In the genomic region with DNA sequence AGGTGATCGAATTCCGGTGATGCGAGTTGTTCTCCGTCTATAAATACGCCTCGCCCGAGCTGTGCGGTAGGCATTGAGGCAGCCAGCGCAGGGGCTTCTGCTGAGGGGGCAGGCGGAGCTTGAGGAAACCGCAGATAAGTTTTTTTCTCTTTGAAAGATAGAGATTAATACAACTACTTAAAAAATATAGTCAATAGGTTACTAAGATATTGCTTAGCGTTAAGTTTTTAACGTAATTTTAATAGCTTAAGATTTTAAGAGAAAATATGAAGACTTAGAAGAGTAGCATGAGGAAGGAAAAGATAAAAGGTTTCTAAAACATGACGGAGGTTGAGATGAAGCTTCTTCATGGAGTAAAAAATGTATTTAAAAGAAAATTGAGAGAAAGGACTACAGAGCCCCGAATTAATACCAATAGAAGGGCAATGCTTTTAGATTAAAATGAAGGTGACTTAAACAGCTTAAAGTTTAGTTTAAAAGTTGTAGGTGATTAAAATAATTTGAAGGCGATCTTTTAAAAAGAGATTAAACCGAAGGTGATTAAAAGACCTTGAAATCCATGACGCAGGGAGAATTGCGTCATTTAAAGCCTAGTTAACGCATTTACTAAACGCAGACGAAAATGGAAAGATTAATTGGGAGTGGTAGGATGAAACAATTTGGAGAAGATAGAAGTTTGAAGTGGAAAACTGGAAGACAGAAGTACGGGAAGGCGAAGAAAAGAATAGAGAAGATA, we compare ENCODE assay signal across 1 cellular context.
A peak's percentile ranks its signal among the peaks of the same experiment; 100 is the strongest.
TF ChIP-seq lines count a peak whose summit lies in the region.

A gene (plus strand): TSS at position 69 of the 736 bp plus-strand sequence.

TF ChIP-seq in WTC11, 78 proteins besides CTCF, POLR2A, EP300 and RAD21 (continued from another document):
- TF ChIP-seq, protein P1, sequence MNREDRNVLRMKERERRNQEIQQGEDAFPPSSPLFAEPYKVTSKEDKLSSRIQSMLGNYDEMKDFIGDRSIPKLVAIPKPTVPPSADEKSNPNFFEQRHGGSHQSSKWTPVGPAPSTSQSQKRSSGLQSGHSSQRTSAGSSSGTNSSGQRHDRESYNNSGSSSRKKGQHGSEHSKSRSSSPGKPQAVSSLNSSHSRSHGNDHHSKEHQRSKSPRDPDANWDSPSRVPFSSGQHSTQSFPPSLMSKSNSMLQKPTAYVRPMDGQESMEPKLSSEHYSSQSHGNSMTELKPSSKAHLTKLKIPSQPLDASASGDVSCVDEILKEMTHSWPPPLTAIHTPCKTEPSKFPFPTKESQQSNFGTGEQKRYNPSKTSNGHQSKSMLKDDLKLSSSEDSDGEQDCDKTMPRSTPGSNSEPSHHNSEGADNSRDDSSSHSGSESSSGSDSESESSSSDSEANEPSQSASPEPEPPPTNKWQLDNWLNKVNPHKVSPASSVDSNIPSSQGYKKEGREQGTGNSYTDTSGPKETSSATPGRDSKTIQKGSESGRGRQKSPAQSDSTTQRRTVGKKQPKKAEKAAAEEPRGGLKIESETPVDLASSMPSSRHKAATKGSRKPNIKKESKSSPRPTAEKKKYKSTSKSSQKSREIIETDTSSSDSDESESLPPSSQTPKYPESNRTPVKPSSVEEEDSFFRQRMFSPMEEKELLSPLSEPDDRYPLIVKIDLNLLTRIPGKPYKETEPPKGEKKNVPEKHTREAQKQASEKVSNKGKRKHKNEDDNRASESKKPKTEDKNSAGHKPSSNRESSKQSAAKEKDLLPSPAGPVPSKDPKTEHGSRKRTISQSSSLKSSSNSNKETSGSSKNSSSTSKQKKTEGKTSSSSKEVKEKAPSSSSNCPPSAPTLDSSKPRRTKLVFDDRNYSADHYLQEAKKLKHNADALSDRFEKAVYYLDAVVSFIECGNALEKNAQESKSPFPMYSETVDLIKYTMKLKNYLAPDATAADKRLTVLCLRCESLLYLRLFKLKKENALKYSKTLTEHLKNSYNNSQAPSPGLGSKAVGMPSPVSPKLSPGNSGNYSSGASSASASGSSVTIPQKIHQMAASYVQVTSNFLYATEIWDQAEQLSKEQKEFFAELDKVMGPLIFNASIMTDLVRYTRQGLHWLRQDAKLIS (CRISPR knock-in tag; IDR thresholded peaks at IDR 0.05; ENCODE audit: borderline replicate concordance), result peak; percentile 78; the same call in 1 of the 2 replicates
- TF ChIP-seq OVOL2 (CRISPR knock-in tag; IDR thresholded peaks at IDR 0.05; ENCODE audit: borderline replicate concordance) (peak; percentile 95), ZNF416 (CRISPR knock-in tag; IDR thresholded peaks at IDR 0.05) (peak; percentile 81), SP1 (CRISPR knock-in tag; conservative IDR thresholded peaks at IDR 0.05) (peak; percentile 82), GTF2I (CRISPR knock-in tag; conservative IDR thresholded peaks at IDR 0.05) (peak; percentile 37; the same call in 1 of the 2 replicates)
- TF ChIP-seq, protein P2, sequence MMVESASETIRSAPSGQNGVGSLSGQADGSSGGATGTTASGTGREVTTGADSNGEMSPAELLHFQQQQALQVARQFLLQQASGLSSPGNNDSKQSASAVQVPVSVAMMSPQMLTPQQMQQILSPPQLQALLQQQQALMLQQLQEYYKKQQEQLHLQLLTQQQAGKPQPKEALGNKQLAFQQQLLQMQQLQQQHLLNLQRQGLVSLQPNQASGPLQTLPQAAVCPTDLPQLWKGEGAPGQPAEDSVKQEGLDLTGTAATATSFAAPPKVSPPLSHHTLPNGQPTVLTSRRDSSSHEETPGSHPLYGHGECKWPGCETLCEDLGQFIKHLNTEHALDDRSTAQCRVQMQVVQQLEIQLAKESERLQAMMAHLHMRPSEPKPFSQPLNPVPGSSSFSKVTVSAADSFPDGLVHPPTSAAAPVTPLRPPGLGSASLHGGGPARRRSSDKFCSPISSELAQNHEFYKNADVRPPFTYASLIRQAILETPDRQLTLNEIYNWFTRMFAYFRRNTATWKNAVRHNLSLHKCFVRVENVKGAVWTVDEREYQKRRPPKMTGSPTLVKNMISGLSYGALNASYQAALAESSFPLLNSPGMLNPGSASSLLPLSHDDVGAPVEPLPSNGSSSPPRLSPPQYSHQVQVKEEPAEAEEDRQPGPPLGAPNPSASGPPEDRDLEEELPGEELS (CRISPR knock-in tag; IDR thresholded peaks at IDR 0.05), result 0 out of 2 replicates have a peak, but pooled peaks have one; percentile 24
